Comparison of ENCODE assay signal across 11 cellular contexts in the genomic region with DNA sequence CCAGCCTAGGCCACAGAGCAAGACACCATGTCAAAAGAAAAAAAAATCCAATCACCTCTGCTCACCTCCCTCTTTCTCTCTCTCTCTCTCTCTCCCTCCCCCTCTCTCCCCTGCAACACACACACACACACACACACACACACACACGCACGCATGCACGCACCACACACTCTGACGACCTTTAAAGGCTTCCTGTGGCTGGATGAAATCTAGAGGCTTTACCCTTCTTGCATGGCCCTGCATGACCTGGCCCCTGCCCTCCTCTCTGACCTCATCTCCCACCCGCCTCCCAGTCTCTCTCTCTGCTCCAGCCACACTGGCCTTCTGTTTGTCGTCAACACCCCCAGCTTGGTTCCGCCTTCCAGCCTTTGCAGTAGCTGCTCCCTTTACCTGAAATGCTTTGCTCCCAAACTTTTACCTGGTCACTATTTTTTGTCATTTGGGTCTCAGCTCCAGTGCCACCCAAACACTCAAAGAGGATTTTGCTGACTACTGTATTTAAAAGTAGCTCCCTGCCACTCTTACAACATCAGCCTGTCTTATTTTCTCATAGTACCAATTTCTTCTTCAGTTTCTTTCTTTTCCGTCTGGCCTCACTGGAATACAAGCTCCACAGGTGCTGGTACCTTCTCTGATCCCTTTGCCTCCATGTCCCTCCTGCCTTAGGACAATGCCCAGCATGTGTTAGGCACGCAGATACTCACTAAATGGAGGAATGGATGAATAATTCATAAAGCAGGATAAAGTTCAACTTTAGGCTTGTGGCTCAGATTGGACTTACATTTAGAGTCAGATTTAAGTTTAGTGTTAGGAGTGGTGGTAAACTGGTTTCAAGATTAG. TPM values are rescaled to one million over a fixed set of nuclear protein-coding genes. Genes with fewer than 3 reads are reported as not detected.
DNase-seq lines count a peak whose midpoint lies in the region; ATAC-seq and TF ChIP-seq lines count a peak whose summit lies in the region.
"Had no signal": no experiment of that assay in that cellular context is flagged by ENCODE, and none has a peak within 500 bp of the region (broad histone marks: within the 10 kb centered on the region; RNA-seq: fewer than 3 reads in every experiment).

No MANE protein-coding gene starts in this region.

- H3K9me3 Mint-ChIP-seq in activated CD8-positive, alpha-beta memory T cell treated with anti-CD3 and anti-CD28 coated beads, Interleukin-2, amount 10 ng/mL, durations not matched to agents 7 days and 5 days (ENCODE audit: low read depth): no peaks in the 10 kb centered on the region
- no peaks in the 10 kb centered on the region for H3K9me3 Mint-ChIP-seq in dendritic cell treated with granulocyte-macrophage colony-stimulating factor and Interleukin-4, amounts not matched to agents 40 ng/mL and 50 ng/mL, for 4 days
- H3K9me3 Mint-ChIP-seq in stimulated activated effector memory CD8-positive, alpha-beta T cell treated with anti-CD3 and anti-CD28 coated beads, Interleukin-12 subunit alpha, Interleukin-12 subunit beta, amount 100 ng/mL, for 72 hours: no peaks in the 10 kb centered on the region

- ATAC-seq in activated CD8-positive, alpha-beta memory T cell treated with anti-CD3 and anti-CD28 coated beads, Interleukin-2, amount 10 ng/mL, durations not matched to agents 7 days and 5 days: no peak
- ATAC-seq in stimulated activated effector memory CD8-positive, alpha-beta T cell treated with anti-CD3 and anti-CD28 coated beads, Interleukin-12 subunit alpha, Interleukin-12 subunit beta, amount 100 ng/mL, for 72 hours: peak; percentile 12

- TF ChIP-seq CTCF in SU-DHL-6 (IDR thresholded peaks at IDR 0.05; ENCODE audit: insufficient read depth, low read length, poor library complexity, severe bottlenecking): no peak

- no peak for DNase-seq in activated CD8-positive, alpha-beta memory T cell treated with anti-CD3 and anti-CD28 coated beads, Interleukin-2, amount 10 ng/mL, durations not matched to agents 7 days and 5 days
- DNase-seq in activated CD8-positive, alpha-beta memory T cell treated with anti-CD3 and anti-CD28 coated beads for 24 hours: no peak
- DNase-seq in stimulated activated effector memory CD8-positive, alpha-beta T cell treated with anti-CD3 and anti-CD28 coated beads, Interleukin-12 subunit alpha, Interleukin-12 subunit beta, amount 100 ng/mL, for 72 hours (ENCODE audit: low spot score in 2 of 2): peak in 1 of 2 donors; percentile 64
- DNase-seq in middle frontal gyrus (ENCODE audit: extremely low spot score, low spot score): no peak
- no peak for DNase-seq in NCI-H2107 treated with DMSO at 0.1 percent for 48 hours (lab: John Stamatoyannopoulos, UW; ENCODE audit: unreplicated experiment)
- DNase-seq in G401 (ENCODE audit: low spot score): no peak
- DNase-seq: NCI-H1436 had no signal

- H4K20me1 ChIP-seq in SU-DHL-6 (ENCODE audit: low read depth, low read length): no peaks in the 10 kb centered on the region

- peaks cover 55% of the 10 kb centered on the region for H3K4me1 Mint-ChIP-seq in activated CD8-positive, alpha-beta memory T cell treated with anti-CD3 and anti-CD28 coated beads, Interleukin-2, amount 10 ng/mL, durations not matched to agents 7 days and 5 days
- peaks cover 47% of the 10 kb centered on the region for H3K4me1 Mint-ChIP-seq in dendritic cell treated with granulocyte-macrophage colony-stimulating factor and Interleukin-4, amounts not matched to agents 40 ng/mL and 50 ng/mL, for 4 days (ENCODE audit: low read depth)
- peaks cover 84% of the 10 kb centered on the region for H3K4me1 Mint-ChIP-seq in stimulated activated effector memory CD8-positive, alpha-beta T cell treated with anti-CD3 and anti-CD28 coated beads, Interleukin-12 subunit alpha, Interleukin-12 subunit beta, amount 100 ng/mL, for 72 hours

- CTCF ChIA-PET in activated CD8-positive, alpha-beta memory T cell treated with anti-CD3 and anti-CD28 coated beads, Interleukin-2, amount 10 ng/mL, durations not matched to agents 7 days and 5 days (lab: Charles Lee): interaction anchor here (0.7 to 7.6 kb wide), 9 partner anchors 8 to 73 kb away, joined by 3 to 96 read pairs (median 16); partner anchors contain the start of genes DDX39B, LTB and NCR3

- in situ Hi-C loops in G401 (cut with HindIII; ENCODE audit: low sequenced_read_pairs): no loop called here

- H3K4me2 ChIP-seq in SU-DHL-6 (ENCODE audit: low read depth, low read length, poor library complexity, severe bottlenecking): peak overlapping the region; percentile 86

- no peaks in the 10 kb centered on the region for H3K9me2 ChIP-seq in SU-DHL-6 (replicated peaks; ENCODE audit: insufficient read depth, low read length)

- H3K4me3 ChIP-seq in SU-DHL-6 (ENCODE audit: insufficient read depth, low read length, poor library complexity, severe bottlenecking): no peak overlapping the region
- H3K4me3 ChIP-seq: right atrium auricular region, transverse colon had no signal

- peak overlapping the region; percentile 67 for H3K27ac Mint-ChIP-seq in activated CD8-positive, alpha-beta memory T cell treated with anti-CD3 and anti-CD28 coated beads, Interleukin-2, amount 10 ng/mL, durations not matched to agents 7 days and 5 days
- H3K27ac Mint-ChIP-seq in dendritic cell treated with granulocyte-macrophage colony-stimulating factor and Interleukin-4, amounts not matched to agents 40 ng/mL and 50 ng/mL, for 4 days: peak overlapping the region; percentile 71
- peak overlapping the region; percentile 48 for H3K27ac Mint-ChIP-seq in stimulated activated effector memory CD8-positive, alpha-beta T cell treated with anti-CD3 and anti-CD28 coated beads, Interleukin-12 subunit alpha, Interleukin-12 subunit beta, amount 100 ng/mL, for 72 hours

- peaks cover 56% of the 10 kb centered on the region for H3K27me3 Mint-ChIP-seq in activated CD8-positive, alpha-beta memory T cell treated with anti-CD3 and anti-CD28 coated beads, Interleukin-2, amount 10 ng/mL, durations not matched to agents 7 days and 5 days
- H3K27me3 Mint-ChIP-seq in dendritic cell treated with granulocyte-macrophage colony-stimulating factor and Interleukin-4, amounts not matched to agents 40 ng/mL and 50 ng/mL, for 4 days: no peaks in the 10 kb centered on the region

- no peak overlapping the region for H2AFZ ChIP-seq in SU-DHL-6 (ENCODE audit: low read depth, low read length, severe bottlenecking)

- peak overlapping the region; percentile 92 for H3K27ac ChIP-seq in SU-DHL-6 (ENCODE audit: low read depth, low read length)
- H3K27ac ChIP-seq: right atrium auricular region, transverse colon had no signal

- no peaks in the 10 kb centered on the region for H3K9me3 ChIP-seq in SU-DHL-6 (ENCODE audit: insufficient read depth, low read length)
- H3K9me3 ChIP-seq: right atrium auricular region, transverse colon had no signal

- peaks cover 18% of the 10 kb centered on the region for H3K36me3 Mint-ChIP-seq in activated CD8-positive, alpha-beta memory T cell treated with anti-CD3 and anti-CD28 coated beads, Interleukin-2, amount 10 ng/mL, durations not matched to agents 7 days and 5 days
- H3K36me3 Mint-ChIP-seq in dendritic cell treated with granulocyte-macrophage colony-stimulating factor and Interleukin-4, amounts not matched to agents 40 ng/mL and 50 ng/mL, for 4 days (ENCODE audit: low read depth): no peaks in the 10 kb centered on the region
- H3K36me3 Mint-ChIP-seq in stimulated activated effector memory CD8-positive, alpha-beta T cell treated with anti-CD3 and anti-CD28 coated beads, Interleukin-12 subunit alpha, Interleukin-12 subunit beta, amount 100 ng/mL, for 72 hours: peaks cover 26% of the 10 kb centered on the region

- H3K27me3 ChIP-seq in SU-DHL-6 (ENCODE audit: low read length): no peaks in the 10 kb centered on the region
- H3K27me3 ChIP-seq: right atrium auricular region had no signal

- intact Hi-C loops in dendritic cell treated with granulocyte-macrophage colony-stimulating factor and Interleukin-4, amounts not matched to agents 40 ng/mL and 50 ng/mL, for 4 days (cut with micrococcal nuclease): no loop called here

- peak overlapping the region; percentile 84 for H3K9ac ChIP-seq in SU-DHL-6 (ENCODE audit: low read length)

- no peak overlapping the region for H3K4me3 Mint-ChIP-seq in activated CD8-positive, alpha-beta memory T cell treated with anti-CD3 and anti-CD28 coated beads, Interleukin-2, amount 10 ng/mL, durations not matched to agents 7 days and 5 days
- H3K4me3 Mint-ChIP-seq in dendritic cell treated with granulocyte-macrophage colony-stimulating factor and Interleukin-4, amounts not matched to agents 40 ng/mL and 50 ng/mL, for 4 days: no peak overlapping the region
- H3K4me3 Mint-ChIP-seq in stimulated activated effector memory CD8-positive, alpha-beta T cell treated with anti-CD3 and anti-CD28 coated beads, Interleukin-12 subunit alpha, Interleukin-12 subunit beta, amount 100 ng/mL, for 72 hours: peak overlapping the region; percentile 55

- H3K36me3 ChIP-seq in SU-DHL-6 (ENCODE audit: low read length): no peaks in the 10 kb centered on the region
- H3K36me3 ChIP-seq: right atrium auricular region, transverse colon had no signal

- H3K79me2 ChIP-seq in SU-DHL-6 (ENCODE audit: insufficient read depth, low read length): peaks cover 51% of the 10 kb centered on the region

- peaks cover 72% of the 10 kb centered on the region for H3F3A ChIP-seq in SU-DHL-6 (ENCODE audit: insufficient read depth)

RNA-seq across cellular contexts. Expression of gene LTA, which starts 4.3 kb away (rescaled TPM):
- total RNA-seq in activated CD8-positive, alpha-beta memory T cell treated with anti-CD3 and anti-CD28 coated beads, Interleukin-2, amount 10 ng/mL, durations not matched to agents 7 days and 5 days: 10 to 100 TPM; 21.8 to 70.0 TPM
- total RNA-seq in G401 (2014; rRNA removed; shearing (Covaris generic)): not detected in 2 replicates
- total RNA-seq: right atrium auricular region, transverse colon had no signal

RNA-seq across cellular contexts. Expression of gene TNF, which starts 7.6 kb away (rescaled TPM):
- 10 to 100 TPM; 58.8 to 65.1 TPM for total RNA-seq in activated CD8-positive, alpha-beta memory T cell treated with anti-CD3 and anti-CD28 coated beads, Interleukin-2, amount 10 ng/mL, durations not matched to agents 7 days and 5 days
- 0.14 TPM in 1 of 2 replicates, not detected in the other for total RNA-seq in G401 (2014; rRNA removed; shearing (Covaris generic))

RNA-seq across cellular contexts. Expression of gene LTB, which starts 14.5 kb away (rescaled TPM):
- 100 to 1,000 TPM; 608 to 839 TPM for total RNA-seq in activated CD8-positive, alpha-beta memory T cell treated with anti-CD3 and anti-CD28 coated beads, Interleukin-2, amount 10 ng/mL, durations not matched to agents 7 days and 5 days
- total RNA-seq in G401 (2014; rRNA removed; shearing (Covaris generic)): 0.51 TPM in 1 of 2 replicates, not detected in the other
- total RNA-seq: right atrium auricular region had no signal

RNA-seq across cellular contexts. Expression of gene LST1, which starts 18.3 kb away (rescaled TPM):
- total RNA-seq in activated CD8-positive, alpha-beta memory T cell treated with anti-CD3 and anti-CD28 coated beads, Interleukin-2, amount 10 ng/mL, durations not matched to agents 7 days and 5 days: 100 to 1,000 TPM in 1 of 2 experiments, 10 to 100 TPM in 1; 71.6 to 109 TPM
- total RNA-seq in G401 (2014; rRNA removed; shearing (Covaris generic)): not detected in 2 replicates

RNA-seq across cellular contexts. Expression of gene NFKBIL1, which starts 20.3 kb away (rescaled TPM):
- 10 to 100 TPM; 13.6 to 16.2 TPM for total RNA-seq in activated CD8-positive, alpha-beta memory T cell treated with anti-CD3 and anti-CD28 coated beads, Interleukin-2, amount 10 ng/mL, durations not matched to agents 7 days and 5 days
- 19.8 and 24.9 TPM in 2 replicates for total RNA-seq in G401 (2014; rRNA removed; shearing (Covaris generic))

Comparison
In these comparisons a context has a peak if more than half of its experiments do, and no peak if none do; other contexts are left out.
1. RNA of gene LTA, which starts 4.3 kb away (total RNA-seq): 21.8 to 70.0 TPM in activated CD8-positive, alpha-beta memory T cell treated with anti-CD3 and anti-CD28 coated beads, Interleukin-2, amount 10 ng/mL, durations not matched to agents 7 days and 5 days; not detected in G401; every median in the first group is over 10 times any median in the second.
2. RNA of gene TNF, which starts 7.6 kb away (total RNA-seq): 58.8 to 65.1 TPM in activated CD8-positive, alpha-beta memory T cell treated with anti-CD3 and anti-CD28 coated beads, Interleukin-2, amount 10 ng/mL, durations not matched to agents 7 days and 5 days; 0.14 TPM in G401; every median in the first group is over 10 times any median in the second.
3. RNA of gene LTB, which starts 14.5 kb away (total RNA-seq): 608 to 839 TPM in activated CD8-positive, alpha-beta memory T cell treated with anti-CD3 and anti-CD28 coated beads, Interleukin-2, amount 10 ng/mL, durations not matched to agents 7 days and 5 days; 0.51 TPM in G401; every median in the first group is over 100 times any median in the second.
4. Peak in every context shown above with its lines, with median percentiles within 50 percentile points of each other: H3K27ac Mint-ChIP-seq.